8 cellular contexts compared by ENCODE assay signal in genomic region chr20:17570347-17571152, GRCh38. TPM values are rescaled to one million over a fixed set of nuclear protein-coding genes. Genes with fewer than 3 reads are reported as not detected.
DNase-seq lines count a peak whose midpoint lies in the region; ATAC-seq and TF ChIP-seq lines count a peak whose summit lies in the region.

No MANE protein-coding gene starts in this region.

- DNase-seq in DMS79 (lab: John Stamatoyannopoulos, UW) = peak; percentile 28
- DNase-seq in GM20000 (ENCODE audit: low spot score) = no peak
- peak; percentile 79 for DNase-seq in RKO (ENCODE audit: low spot score)
- DNase-seq in astrocyte of the spinal cord (ENCODE audit: low read depth, low spot score) = peak; percentile 48
- peak; percentile 25 to 72 for DNase-seq in hippocampal formation (lab: John Stamatoyannopoulos, UW)
- peak; percentile 48 for DNase-seq in progenitor cell of endocrine pancreas (ENCODE audit: low spot score, unreplicated experiment)

- no peaks in the 10 kb centered on the region for H3K36me3 Mint-ChIP-seq in progenitor cell of endocrine pancreas (ENCODE audit: insufficient read depth)

- no peaks in the 10 kb centered on the region for H3K27me3 Mint-ChIP-seq in progenitor cell of endocrine pancreas

- H3K4me3 Mint-ChIP-seq in progenitor cell of endocrine pancreas (ENCODE audit: low read depth) = peak overlapping the region; percentile 88

- peak overlapping the region; percentile 97 for H3K27ac Mint-ChIP-seq in progenitor cell of endocrine pancreas

- ATAC-seq in HG03571 (IDR thresholded peaks at IDR 0.05; ENCODE audit: unreplicated experiment) (peak; percentile 18), GM18870 (IDR thresholded peaks at IDR 0.05; ENCODE audit: unreplicated experiment) (no peak)

- in situ Hi-C loops in astrocyte of the spinal cord (cut with HindIII; ENCODE audit: low sequenced_read_pairs) = no loop called here

- peak overlapping the region; percentile 79 for H3K4me3 ChIP-seq in astrocyte of the spinal cord (ENCODE audit: low read depth, low read length)

- TF ChIP-seq CTCF in GM20000 (IDR thresholded peaks at IDR 0.05; ENCODE audit: extremely low read depth, missing control alignments) (peak; percentile 6), astrocyte of the spinal cord (IDR thresholded peaks at IDR 0.05; ENCODE audit: low read depth, low read length) (peak; percentile 8), progenitor cell of endocrine pancreas (IDR thresholded peaks at IDR 0.05; ENCODE audit: unreplicated experiment) (no peak)

- H3K4me1 Mint-ChIP-seq in progenitor cell of endocrine pancreas (ENCODE audit: low read depth) = peaks cover 37% of the 10 kb centered on the region

- no peaks in the 10 kb centered on the region for H3K9me3 Mint-ChIP-seq in progenitor cell of endocrine pancreas (ENCODE audit: low read depth)

RNA-seq across cellular contexts. Expression of gene DSTN, which starts 0.7 kb away (rescaled TPM):
- 199 and 201 TPM in 2 replicates for total RNA-seq in progenitor cell of endocrine pancreas

RNA-seq across cellular contexts. Expression of gene BFSP1, which starts 39.4 kb away (rescaled TPM):
- total RNA-seq in progenitor cell of endocrine pancreas = 4.2 and 4.8 TPM in 2 replicates
